16 cellular contexts compared by ENCODE assay signal in genomic region chr7:135480966-135481599, GRCh38. TPM values are rescaled to one million over a fixed set of nuclear protein-coding genes. Genes with fewer than 3 reads are reported as not detected.
DNase-seq lines count a peak whose midpoint lies in the region; ATAC-seq, FAIRE-seq and TF ChIP-seq lines count a peak whose summit lies in the region.
"Had no signal": no experiment of that assay in that cellular context is flagged by ENCODE, and none has a peak within 500 bp of the region (broad histone marks: within the 10 kb centered on the region; RNA-seq: fewer than 3 reads in every experiment).

No MANE protein-coding gene starts in this region.

- H4K20me1 ChIP-seq in Loucy (ENCODE audit: insufficient read depth, low read length, poor library complexity, severe bottlenecking) (peaks cover 51% of the 10 kb centered on the region), K562 (replicated peaks; ENCODE audit: control insufficient read depth, insufficient read depth, low read length) (no peaks in the 10 kb centered on the region)

- H2AFZ ChIP-seq in Loucy (ENCODE audit: low read length) (no peak overlapping the region), K562 (ENCODE audit: low read depth, low read length) (no peak overlapping the region)
- H2AFZ ChIP-seq: GM23248 had no signal

- H3K27ac Mint-ChIP-seq in progenitor cell of endocrine pancreas, result peak overlapping the region; percentile 1

- no peak for TF ChIP-seq POLR2A in K562 (conservative IDR thresholded peaks at IDR 0.05)

- FAIRE-seq in G401.6 (lab: Jason Lieb, UNC) (peak; percentile 3), K562 (lab: Jason Lieb, UNC) (no peak)
- FAIRE-seq: GM12892, HTR-8/SVneo had no signal

- H3K36me3 ChIP-seq in Loucy (ENCODE audit: insufficient read depth, low read length), result 0 out of 2 replicates have a peak, but pooled peaks cover 9% of the 10 kb centered on the region
- H3K36me3 ChIP-seq in K562 (ENCODE audit: control insufficient read depth, insufficient read depth, low read length), result no peaks in the 10 kb centered on the region

- 34% methylated on average over 3 of the region's 3 CpGs for WGBS in K562 (ENCODE audit: insufficient coverage, low coverage, missing lambda C conversion rate)

- TF ChIP-seq EP300 in K562 (IDR thresholded peaks at IDR 0.05; ENCODE audit: low read length), result no peak

- CTCF ChIA-PET in K562 (lab: Yijun Ruan, JAX; ENCODE audit: low intra/inter-chr PET ratio), result no interaction called here

- H3K4me2 ChIP-seq in Loucy (ENCODE audit: low read depth, low read length, poor library complexity, severe bottlenecking) (peak overlapping the region; percentile 74), K562 (ENCODE audit: insufficient read depth, low read length) (no peak overlapping the region)

- no peaks in the 10 kb centered on the region for H3K27me3 ChIP-seq in Loucy (ENCODE audit: insufficient read depth, low read length, poor library complexity, severe bottlenecking)
- H3K27me3 ChIP-seq in K562 (ENCODE audit: control insufficient read depth in 2 of 2, insufficient read depth in 2 of 2, low read length in 2 of 2), result no peaks in the 10 kb centered on the region
- H3K27me3 ChIP-seq: BLaER1 treated with 17β-estradiol and CSF1 and Interleukin-3, amounts not matched to agents 10 nM and 100 nM had no signal

- no peaks in the 10 kb centered on the region for H3K27me3 Mint-ChIP-seq in progenitor cell of endocrine pancreas

- in situ Hi-C loops in K562 (cut with MboI), result no loop called here

- H3K4me1 ChIP-seq in Loucy (ENCODE audit: insufficient read depth, low read length, poor library complexity, severe bottlenecking) (peaks cover 21% of the 10 kb centered on the region), K562 (replicated peaks in 1 of 2; ENCODE audit: control insufficient read depth in 2 of 2, insufficient read depth in 2 of 2, low read length in 2 of 2) (no peaks in the 10 kb centered on the region; a peak in 1 of 5 replicates)

- peaks cover 10% of the 10 kb centered on the region for H3K36me3 Mint-ChIP-seq in progenitor cell of endocrine pancreas (ENCODE audit: insufficient read depth)

- H3K9ac ChIP-seq in Loucy (ENCODE audit: low read depth, low read length, poor library complexity, severe bottlenecking) (peak overlapping the region; percentile 34), K562 (ENCODE audit: insufficient read depth in 1 of 2, low read depth in 2 of 2, low read length in 2 of 2) (no peak overlapping the region)
- H3K9ac ChIP-seq: BLaER1 treated with 17β-estradiol and CSF1 and Interleukin-3, amounts not matched to agents 10 nM and 100 nM; GM23248 had no signal

- H3K79me2 ChIP-seq in Loucy (ENCODE audit: insufficient read depth, low read length), result peaks cover 90% of the 10 kb centered on the region
- peaks cover 73% of the 10 kb centered on the region for H3K79me2 ChIP-seq in K562 (ENCODE audit: control insufficient read depth, insufficient read depth, low read length)

- DNase-seq in K562 (ENCODE audit: extremely low read depth in 1 of 4, low spot score in 3 of 4) (no peak), progenitor cell of endocrine pancreas (ENCODE audit: low spot score, unreplicated experiment) (no peak), HUDEP-2 (lab: John Stamatoyannopoulos, UW; ENCODE audit: unreplicated experiment in 76 of 76) (no peak), NCI-H146 treated with DMSO at 0.1 percent for 48 hours (lab: John Stamatoyannopoulos, UW; ENCODE audit: unreplicated experiment) (no peak), NCI-H1930 (lab: John Stamatoyannopoulos, UW) (no peak)
- DNase-seq: GM23248, NCI-H1105 treated with DMSO at 0.1 percent for 48 hours, NCI-H187 treated with DMSO at 0.1 percent for 48 hours, SHP77 had no signal

- no peak for ATAC-seq in K562
- ATAC-seq in HG03565 (IDR thresholded peaks at IDR 0.05; ENCODE audit: unreplicated experiment), result no peak
- ATAC-seq: Panc1 had no signal

- no peaks in the 10 kb centered on the region for H3K9me3 Mint-ChIP-seq in progenitor cell of endocrine pancreas (ENCODE audit: low read depth)

- H3K9me3 ChIP-seq in Loucy (ENCODE audit: insufficient read depth, low read depth, low read length), result no peaks in the 10 kb centered on the region
- H3K9me3 ChIP-seq in K562 (replicated peaks; ENCODE audit: control insufficient read depth, insufficient read depth, low read depth, low read length), result no peaks in the 10 kb centered on the region

- H3K4me1 Mint-ChIP-seq in progenitor cell of endocrine pancreas (ENCODE audit: low read depth), result no peaks in the 10 kb centered on the region

- TF ChIP-seq CTCF in Loucy (conservative IDR thresholded peaks at IDR 0.05; ENCODE audit: low read length) (no peak), K562 (IDR thresholded peaks at IDR 0.05 in 2 of 3, conservative IDR thresholded peaks at IDR 0.05 in 1 of 3; ENCODE audit: insufficient read depth in 2 of 3, low read depth in 1 of 3, low read length in 3 of 3) (no peak), progenitor cell of endocrine pancreas (IDR thresholded peaks at IDR 0.05; ENCODE audit: unreplicated experiment) (no peak)

- no peaks in the 10 kb centered on the region for H3K9me1 ChIP-seq in K562 (ENCODE audit: control insufficient read depth, insufficient read depth, low read length)

- TF ChIP-seq RAD21 in K562 (CRISPR knock-in tag; conservative IDR thresholded peaks at IDR 0.05 in 1 of 2, IDR thresholded peaks at IDR 0.05 in 1 of 2), result no peak

- no TSS peak for BruUV-seq in K562 (replicated peaks; lab: Mats Ljungman, UMichigan)

- intact Hi-C loops in K562 (cut with micrococcal nuclease), result no loop called here

- no peaks in the 10 kb centered on the region for H3K9me2 ChIP-seq in Loucy (replicated peaks; ENCODE audit: low read depth, low read length)

- H3K4me3 Mint-ChIP-seq in progenitor cell of endocrine pancreas (ENCODE audit: low read depth), result no peak overlapping the region

- H3K4me3 ChIP-seq in Loucy (ENCODE audit: low read length, poor library complexity, severe bottlenecking) (peak overlapping the region; percentile 54), K562 (no peak overlapping the region)
- H3K4me3 ChIP-seq: BLaER1 treated with 17β-estradiol and CSF1 and Interleukin-3, amounts not matched to agents 10 nM and 100 nM; GM23248 had no signal

- no peak overlapping the region for H3K27ac ChIP-seq in K562 (ENCODE audit: extremely low read depth, low read depth, low read length)
- H3K27ac ChIP-seq: BLaER1 treated with 17β-estradiol and CSF1 and Interleukin-3, amounts not matched to agents 10 nM and 100 nM; GM23248 had no signal

- no peaks in the 10 kb centered on the region for H3F3A ChIP-seq in Loucy (ENCODE audit: low read depth)

- POLR2A ChIA-PET in K562 (lab: Yijun Ruan, JAX), result interaction anchor here (1.4 kb wide), 1 partner anchor 11 kb away, joined by 3 read pairs; no protein-coding TSS in a partner anchor

TF ChIP-seq in K562, 482 proteins besides CTCF, POLR2A, EP300 and RAD21:
- TF ChIP-seq SOX6 (IDR thresholded peaks at IDR 0.05) (0 out of 2 replicates have a peak, but pooled peaks have one; percentile 21), KAT7 (CRISPR knock-in tag; IDR thresholded peaks at IDR 0.05; ENCODE audit: borderline replicate concordance) (no peak), ELK1 (CRISPR knock-in tag; IDR thresholded peaks at IDR 0.05) (no peak), SIN3B (IDR thresholded peaks at IDR 0.05; ENCODE audit: low read depth) (no peak), HBP1 (CRISPR knock-in tag; IDR thresholded peaks at IDR 0.05) (no peak)

RNA-seq across cellular contexts. Expression of gene CNOT4, which starts 28.8 kb away (rescaled TPM):
- 34.7 and 77.7 TPM in 2 replicates for total RNA-seq in K562 (2011; cell fraction: chromatin; rRNA removed; ENCODE audit: low replicate concordance)
- 11.2 and 14.3 TPM in 2 replicates for total RNA-seq in K562 (2011; cell fraction: nucleolus; rRNA removed)
- total RNA-seq in K562 (2011; cell fraction: nucleoplasm; rRNA removed), result 24.0 and 38.1 TPM in 2 replicates
- 12.9 and 15.4 TPM in 2 replicates for total RNA-seq in K562 (2014; rRNA removed)
- total RNA-seq in K562 (2014; rRNA removed; fragmentation: Illumina TruSeq; extraction: Trizol), result 14.6 and 16.2 TPM in 2 replicates
- total RNA-seq in K562 (2015; rRNA removed; fragmentation: Illumina TruSeq; extraction: Trizol), result 15.5 and 17.1 TPM in 2 replicates
- 21.1 and 21.6 TPM in 2 replicates for total RNA-seq in K562 (2021)
- 15.4 and 21.5 TPM in 2 replicates for polyA plus RNA-seq in K562 (2011; rRNA removed)
- polyA plus RNA-seq in K562 (2011; cell fraction: cytosol; rRNA removed), result 9.1 and 15.4 TPM in 2 replicates
- polyA plus RNA-seq in K562 (2011; cell fraction: nucleus; rRNA removed), result 22.9 and 31.3 TPM in 2 replicates
- 12.5 and 13.2 TPM in 2 replicates for polyA plus RNA-seq in K562 (2012)
- polyA plus RNA-seq in K562 (2014; fragmentation: Illumina TruSeq; extraction: Trizol), result 16.7 and 19.8 TPM in 2 replicates
- polyA plus RNA-seq in K562 (2014; fragmentation: Nextera tagmentation; extraction: Ambion mirVana), result 10 to 100 TPM; 12.6 to 24.1 TPM
- polyA plus RNA-seq in K562 (2014; rRNA removed), result 8.6 and 10.0 TPM in 2 replicates
- 27.1 and 39.5 TPM in 2 replicates for polyA minus RNA-seq in K562 (2011; rRNA and poly(A)+ RNA removed)
- 12.0 and 15.1 TPM in 2 replicates for polyA minus RNA-seq in K562 (2011; cell fraction: cytosol; rRNA and poly(A)+ RNA removed)
- polyA minus RNA-seq in K562 (2011; cell fraction: nucleus; rRNA and poly(A)+ RNA removed), result 33.5 and 57.2 TPM in 2 replicates
- total RNA-seq in progenitor cell of endocrine pancreas, result 30.1 and 34.3 TPM in 2 replicates
